20 cellular contexts compared by ENCODE assay signal in genomic region chr7:46126901-46127300, GRCh38.
"Had no signal": no experiment of that assay in that cellular context is flagged by ENCODE, and none has a peak within 500 bp of the region (broad histone marks: within the 10 kb centered on the region; RNA-seq: fewer than 3 reads in every experiment).

No MANE protein-coding gene starts in this region.

- H2AFZ ChIP-seq: parathyroid adenoma had no signal

- H3K36me3 ChIP-seq: gastroesophageal sphincter, heart left ventricle, tibial artery had no signal

- H3K79me2 ChIP-seq: parathyroid adenoma had no signal

- H3K4me3 ChIP-seq: gastroesophageal sphincter, heart left ventricle, skin epidermis, tibial artery had no signal

- ATAC-seq: activated CD4-positive, CD25-positive, alpha-beta regulatory T cell treated with anti-CD3 and anti-CD28 coated beads, Interleukin-2, amount 50 U/mL, for 24 hours; activated naive CD8-positive, alpha-beta T cell treated with anti-CD3 and anti-CD28 coated beads, Interleukin-2, amount 50 U/mL, for 24 hours; esophagus mucosa; gastroesophageal sphincter; heart left ventricle; left cardiac atrium; right cardiac atrium; stimulated activated effector memory CD8-positive, alpha-beta T cell treated with anti-CD3 and anti-CD28 coated beads, Interleukin-12 subunit alpha, Interleukin-12 subunit beta, amount 100 ng/mL, for 72 hours; stimulated activated naive CD8-positive, alpha-beta T cell treated with anti-CD3 and anti-CD28 coated beads, Interleukin-15, amount 100 ng/mL, for 72 hours had no signal

- FAIRE-seq: islet of Langerhans had no signal

- H3K9me3 ChIP-seq: gastroesophageal sphincter, heart left ventricle, tibial artery had no signal

- H3K27ac ChIP-seq: gastroesophageal sphincter, heart left ventricle, parathyroid adenoma, skin epidermis, tibial artery had no signal

- H3K9ac ChIP-seq: parathyroid adenoma had no signal

- H3K4me1 ChIP-seq: gastroesophageal sphincter, parathyroid adenoma, tibial artery had no signal

- H3K27me3 ChIP-seq: gastroesophageal sphincter, heart left ventricle, tibial artery had no signal

- DNase-seq: activated CD4-positive, alpha-beta memory T cell treated with anti-CD3 and anti-CD28 coated beads, Interleukin-2, amount 10 ng/mL, durations not matched to agents 7 days and 5 days; activated CD4-positive, alpha-beta T cell treated with anti-CD3 and anti-CD28 coated beads, Interleukin-2, amount 10 ng/mL, durations not matched to agents 24 days and 14 days; activated gamma-delta T cell; activated naive CD4-positive, alpha-beta T cell treated with anti-CD3 and anti-CD28 coated beads, Interleukin-2, amount 50 U/mL, for 16 hours; activated naive CD8-positive, alpha-beta T cell treated with anti-CD3 and anti-CD28 coated beads, Interleukin-2, amount 50 U/mL, for 24 hours; dermis blood vessel endothelial cell; effector CD8-positive, alpha-beta T cell; heart left ventricle; left cardiac atrium; right cardiac atrium; stimulated activated CD4-positive, alpha-beta T cell treated with anti-CD3 and anti-CD28 coated beads, Interleukin-2, amount 100 ng/mL, for 24 hours; stimulated activated naive CD8-positive, alpha-beta T cell treated with anti-CD3 and anti-CD28 coated beads, Interleukin-15, amount 100 ng/mL, for 72 hours; tibial artery had no signal
